Comparison of ENCODE assay signal across 1 cellular context in genomic region chr22:44119669-44120313, GRCh38.
TF ChIP-seq lines count a peak whose summit lies in the region.

No MANE protein-coding gene starts in this region.

TF ChIP-seq in H1, 55 proteins besides CTCF, POLR2A, EP300 and RAD21 (continued from another document):
- no peak for TF ChIP-seq CHD7 (IDR thresholded peaks at IDR 0.05; ENCODE audit: insufficient replicate concordance, low read length)
- no peak for TF ChIP-seq EGR1 (IDR thresholded peaks at IDR 0.05; ENCODE audit: borderline replicate concordance, low read depth, low read length)
- no peak for TF ChIP-seq RNF2 (IDR thresholded peaks at IDR 0.05; ENCODE audit: borderline replicate concordance, low read depth, low read length, missing control alignments, poor library complexity, severe bottlenecking)
- TF ChIP-seq TAF1 (IDR thresholded peaks at IDR 0.05; ENCODE audit: low read depth, low read length): no peak
- TF ChIP-seq POU5F1 (IDR thresholded peaks at IDR 0.05; ENCODE audit: low read depth, low read length): no peak
